17 cellular contexts compared by ENCODE assay signal in genomic region chr2:157245441-157246211, GRCh38. TPM values are rescaled to one million over a fixed set of nuclear protein-coding genes. Genes with fewer than 3 reads are reported as not detected.
A peak's percentile ranks its signal among the peaks of the same experiment; 100 is the strongest.
DNase-seq lines count a peak whose midpoint lies in the region; ATAC-seq and TF ChIP-seq lines count a peak whose summit lies in the region.
"Had no signal": no experiment of that assay in that cellular context is flagged by ENCODE, and none has a peak within 500 bp of the region (broad histone marks: within the 10 kb centered on the region; RNA-seq: fewer than 3 reads in every experiment).

No MANE protein-coding gene starts in this region.

- 67% methylated on average over 3 of the region's 3 CpGs for WGBS in hepatocyte (ENCODE audit: low lambda C conversion rate, missing lambda C conversion rate)

- H4K20me1 ChIP-seq in hepatocyte (ENCODE audit: insufficient read depth, poor library complexity, severe bottlenecking) = no peaks in the 10 kb centered on the region

- POLR2A ChIA-PET in WTC11 (lab: Charles Lee) = no interaction called here

- H3K4me3 Mint-ChIP-seq in activated naive CD8-positive, alpha-beta T cell = no peak overlapping the region
- H3K4me3 Mint-ChIP-seq in activated naive CD8-positive, alpha-beta T cell treated with anti-CD3 and anti-CD28 coated beads, Interleukin-2, amount 50 U/mL, for 24 hours = no peak overlapping the region
- peak overlapping the region; percentile 26; the same call in 1 of the 2 replicates for H3K4me3 Mint-ChIP-seq in WTC11
- H3K4me3 Mint-ChIP-seq: effector memory CD8-positive, alpha-beta T cell had no signal

- H3K9me3 Mint-ChIP-seq in activated naive CD8-positive, alpha-beta T cell (ENCODE audit: low read depth) = no peaks in the 10 kb centered on the region
- no peaks in the 10 kb centered on the region for H3K9me3 Mint-ChIP-seq in activated naive CD8-positive, alpha-beta T cell treated with anti-CD3 and anti-CD28 coated beads, Interleukin-2, amount 50 U/mL, for 24 hours
- H3K9me3 Mint-ChIP-seq in WTC11 = no peaks in the 10 kb centered on the region
- H3K9me3 Mint-ChIP-seq: effector memory CD8-positive, alpha-beta T cell had no signal

- no peaks in the 10 kb centered on the region for H3K9me3 ChIP-seq in hepatocyte (ENCODE audit: low read depth)
- H3K9me3 ChIP-seq in effector memory CD4-positive, alpha-beta T cell (ENCODE audit: control insufficient read depth, low read length) = no peaks in the 10 kb centered on the region
- H3K9me3 ChIP-seq: Peyer's patch had no signal

- H3K9me2 ChIP-seq in hepatocyte (replicated peaks; ENCODE audit: insufficient read depth) = no peaks in the 10 kb centered on the region

- H3K36me3 Mint-ChIP-seq in activated naive CD8-positive, alpha-beta T cell = no peaks in the 10 kb centered on the region
- no peaks in the 10 kb centered on the region for H3K36me3 Mint-ChIP-seq in activated naive CD8-positive, alpha-beta T cell treated with anti-CD3 and anti-CD28 coated beads, Interleukin-2, amount 50 U/mL, for 24 hours (ENCODE audit: low read depth)
- H3K36me3 Mint-ChIP-seq in WTC11 = no peaks in the 10 kb centered on the region

- no peak for ATAC-seq in activated naive CD8-positive, alpha-beta T cell treated with anti-CD3 and anti-CD28 coated beads, Interleukin-2, amount 50 U/mL, for 24 hours
- no peak for ATAC-seq in WTC11
- ATAC-seq: effector memory CD8-positive, alpha-beta T cell had no signal

- peaks cover 14% of the 10 kb centered on the region for H3K4me1 Mint-ChIP-seq in activated naive CD8-positive, alpha-beta T cell (ENCODE audit: low read depth)
- H3K4me1 Mint-ChIP-seq in activated naive CD8-positive, alpha-beta T cell treated with anti-CD3 and anti-CD28 coated beads, Interleukin-2, amount 50 U/mL, for 24 hours = peaks cover 20% of the 10 kb centered on the region
- peaks cover 37% of the 10 kb centered on the region for H3K4me1 Mint-ChIP-seq in WTC11

- peak overlapping the region; percentile 90 for H3K27ac ChIP-seq in hepatocyte
- H3K27ac ChIP-seq in effector memory CD4-positive, alpha-beta T cell (ENCODE audit: insufficient read depth, low read length, poor library complexity, severe bottlenecking) = no peak overlapping the region
- H3K27ac ChIP-seq: Peyer's patch had no signal

- TF ChIP-seq CTCF in WTC11 (IDR thresholded peaks at IDR 0.05) = no peak
- no peak for TF ChIP-seq CTCF in hepatocyte (IDR thresholded peaks at IDR 0.05; ENCODE audit: poor library complexity)

- DNase-seq in activated naive CD8-positive, alpha-beta T cell treated with anti-CD3 and anti-CD28 coated beads, Interleukin-2, amount 50 U/mL, for 24 hours = no peak
- DNase-seq in WTC11 (ENCODE audit: low spot score) (no peak), hepatocyte (ENCODE audit: low spot score) (no peak), DMS153 treated with DMSO at 0.1 percent for 48 hours (lab: John Stamatoyannopoulos, UW; ENCODE audit: unreplicated experiment) (no peak), GOT3 (lab: John Stamatoyannopoulos, UW) (no peak)
- no peak for DNase-seq in effector memory CD4-positive, alpha-beta T cell
- no peak for DNase-seq in activated effector memory CD4-positive, alpha-beta T cell treated with Interleukin-2 at 50 U/mL for 16 hours
- DNase-seq: activated CD4-positive, alpha-beta T cell treated with anti-CD3 and anti-CD28 coated beads, Interleukin-2, amount 50 U/mL, for 1 hour; DMS53; effector memory CD8-positive, alpha-beta T cell; kidney; NCI-H1436; NCI-H510A treated with DMSO at 0.1 percent for 48 hours; Peyer's patch; posterior cingulate gyrus had no signal

- CTCF ChIA-PET in WTC11 (lab: Charles Lee) = no interaction called here

- peaks cover 12% of the 10 kb centered on the region for H3K4me1 ChIP-seq in hepatocyte (ENCODE audit: insufficient read depth)
- H3K4me1 ChIP-seq in effector memory CD4-positive, alpha-beta T cell (ENCODE audit: control insufficient read depth, insufficient read depth, low read length, poor library complexity, severe bottlenecking) = no peaks in the 10 kb centered on the region
- H3K4me1 ChIP-seq: Peyer's patch had no signal

- no peaks in the 10 kb centered on the region for H3K36me3 ChIP-seq in hepatocyte (replicated peaks; ENCODE audit: insufficient read depth, low read depth)
- H3K36me3 ChIP-seq in effector memory CD4-positive, alpha-beta T cell (ENCODE audit: control insufficient read depth, insufficient read depth, low read length) = no peaks in the 10 kb centered on the region
- H3K36me3 ChIP-seq: cardiac muscle cell, Peyer's patch had no signal

- peak overlapping the region; percentile 86 for H3K27ac Mint-ChIP-seq in activated naive CD8-positive, alpha-beta T cell
- no peak overlapping the region for H3K27ac Mint-ChIP-seq in activated naive CD8-positive, alpha-beta T cell treated with anti-CD3 and anti-CD28 coated beads, Interleukin-2, amount 50 U/mL, for 24 hours
- H3K27ac Mint-ChIP-seq in WTC11 = peak overlapping the region; percentile 92
- H3K27ac Mint-ChIP-seq: effector memory CD8-positive, alpha-beta T cell had no signal

- H3K27me3 ChIP-seq in hepatocyte = no peaks in the 10 kb centered on the region
- no peaks in the 10 kb centered on the region for H3K27me3 ChIP-seq in effector memory CD4-positive, alpha-beta T cell (replicated peaks; ENCODE audit: control insufficient read depth, insufficient read depth, low read length, poor library complexity, severe bottlenecking)
- H3K27me3 ChIP-seq: cardiac muscle cell, Peyer's patch had no signal

- H3K79me2 ChIP-seq in hepatocyte = no peaks in the 10 kb centered on the region

- H3K4me2 ChIP-seq in hepatocyte = no peak overlapping the region

- no peak overlapping the region for H3K4me3 ChIP-seq in hepatocyte
- no peak overlapping the region for H3K4me3 ChIP-seq in effector memory CD4-positive, alpha-beta T cell (ENCODE audit: insufficient read depth, low read depth, low read length, poor library complexity, severe bottlenecking)
- H3K4me3 ChIP-seq: cardiac muscle cell, Peyer's patch had no signal

- H2AFZ ChIP-seq in hepatocyte = no peak overlapping the region

- H3K27me3 Mint-ChIP-seq in activated naive CD8-positive, alpha-beta T cell = no peaks in the 10 kb centered on the region
- peaks cover 8% of the 10 kb centered on the region for H3K27me3 Mint-ChIP-seq in activated naive CD8-positive, alpha-beta T cell treated with anti-CD3 and anti-CD28 coated beads, Interleukin-2, amount 50 U/mL, for 24 hours
- no peaks in the 10 kb centered on the region for H3K27me3 Mint-ChIP-seq in WTC11 (ENCODE audit: low read depth)
- H3K27me3 Mint-ChIP-seq: effector memory CD8-positive, alpha-beta T cell had no signal

TF ChIP-seq in WTC11, 78 proteins besides CTCF, POLR2A, EP300 and RAD21:
- TF ChIP-seq ERG (CRISPR knock-in tag; IDR thresholded peaks at IDR 0.05) (no peak), HMGA2 (CRISPR knock-in tag; IDR thresholded peaks at IDR 0.05) (no peak), ZMAT4 (CRISPR knock-in tag; IDR thresholded peaks at IDR 0.05) (no peak)
- TF ChIP-seq, protein P1, sequence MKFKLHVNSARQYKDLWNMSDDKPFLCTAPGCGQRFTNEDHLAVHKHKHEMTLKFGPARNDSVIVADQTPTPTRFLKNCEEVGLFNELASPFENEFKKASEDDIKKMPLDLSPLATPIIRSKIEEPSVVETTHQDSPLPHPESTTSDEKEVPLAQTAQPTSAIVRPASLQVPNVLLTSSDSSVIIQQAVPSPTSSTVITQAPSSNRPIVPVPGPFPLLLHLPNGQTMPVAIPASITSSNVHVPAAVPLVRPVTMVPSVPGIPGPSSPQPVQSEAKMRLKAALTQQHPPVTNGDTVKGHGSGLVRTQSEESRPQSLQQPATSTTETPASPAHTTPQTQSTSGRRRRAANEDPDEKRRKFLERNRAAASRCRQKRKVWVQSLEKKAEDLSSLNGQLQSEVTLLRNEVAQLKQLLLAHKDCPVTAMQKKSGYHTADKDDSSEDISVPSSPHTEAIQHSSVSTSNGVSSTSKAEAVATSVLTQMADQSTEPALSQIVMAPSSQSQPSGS (CRISPR knock-in tag; IDR thresholded peaks at IDR 0.05; ENCODE audit: borderline replicate concordance, low read depth) = no peak
TF ChIP-seq in WTC11: peak in this region for 0.

RNA-seq across cellular contexts. Expression of gene GALNT5, which starts 11.9 kb away (rescaled TPM):
- total RNA-seq in WTC11 (2021) (0.17 to 0.34 TPM (median 0.32 TPM) in 3 replicates), hepatocyte (13.9 and 16.3 TPM in 2 replicates)
- polyA plus RNA-seq in hepatocyte = 5.9 and 6.0 TPM in 2 replicates

Comparison
In these comparisons a context has a peak if more than half of its experiments do, and no peak if none do; other contexts are left out.
1. RNA of gene GALNT5, which starts 11.9 kb away (total RNA-seq): 13.9 to 16.3 TPM in hepatocyte; 0.17 to 0.34 TPM in WTC11; every median in the first group is over 10 times any median in the second.